ENCODE assay signal across 22 cellular contexts in the genomic region with DNA sequence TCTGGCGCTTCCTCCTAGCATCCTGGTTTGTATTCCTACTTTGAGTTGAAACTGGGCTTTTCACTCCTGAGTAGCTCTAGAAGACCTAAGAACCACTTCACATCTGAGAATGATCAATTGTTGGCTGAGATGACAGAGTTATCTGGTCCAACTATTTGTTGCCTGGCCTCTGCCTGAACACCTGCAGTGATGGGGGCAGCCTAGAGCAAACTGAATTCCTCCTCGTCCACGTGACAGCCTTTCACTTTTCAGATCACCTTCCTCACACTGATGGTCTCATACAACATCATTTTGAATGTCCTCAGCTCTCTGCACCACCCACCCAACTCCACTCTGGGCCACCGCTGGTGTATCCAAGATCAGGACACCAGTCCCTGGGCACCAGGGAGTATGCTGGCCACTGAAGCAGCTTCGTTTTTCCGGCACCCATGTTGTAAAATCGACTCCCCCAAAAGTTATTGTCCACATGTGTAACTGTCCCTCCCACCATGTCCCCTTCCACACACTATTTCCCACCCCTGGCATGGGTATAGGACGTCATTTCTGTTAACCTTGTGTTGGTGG.
DNase-seq lines count a peak whose midpoint lies in the region; ATAC-seq, FAIRE-seq and TF ChIP-seq lines count a peak whose summit lies in the region.
"Had no signal": no experiment of that assay in that cellular context is flagged by ENCODE, and none has a peak within 500 bp of the region (broad histone marks: within the 10 kb centered on the region; RNA-seq: fewer than 3 reads in every experiment).

No MANE protein-coding gene starts in this region.

- H3K4me2 ChIP-seq in HepG2 (ENCODE audit: low read depth, low read length) (no peak overlapping the region; the same call in 1 of the 2 replicates), Loucy (ENCODE audit: low read depth, low read length, poor library complexity, severe bottlenecking) (peak overlapping the region; percentile 35), hepatocyte (no peak overlapping the region)

- H3K79me2 ChIP-seq in HepG2 (ENCODE audit: insufficient read depth, low read length) (no peaks in the 10 kb centered on the region), Loucy (ENCODE audit: insufficient read depth, low read length) (no peaks in the 10 kb centered on the region), hepatocyte (peaks cover 50% of the 10 kb centered on the region)

- 26% methylated on average over 8 of the region's 8 CpGs for WGBS in HepG2 (ENCODE audit: low lambda C conversion rate)
- WGBS in right lobe of liver (ENCODE audit: insufficient coverage, low coverage, low lambda C conversion rate, missing lambda C conversion rate): 77% methylated on average over 7 of the region's 8 CpGs
- WGBS in hepatocyte (ENCODE audit: low lambda C conversion rate, missing lambda C conversion rate): 81% methylated on average over 8 of the region's 8 CpGs
- 83% methylated on average over 8 of the region's 8 CpGs for WGBS in thyroid gland, 2 donors

- H3K9me3 Mint-ChIP-seq in MCF 10A (ENCODE audit: unreplicated experiment): no peaks in the 10 kb centered on the region
- H3K9me3 Mint-ChIP-seq: activated T-cell treated with anti-CD3 and anti-CD28 coated beads, Interleukin-2, amount 50 U/mL, for 4 hours; brain; dendritic cell treated with granulocyte-macrophage colony-stimulating factor and Interleukin-4, amounts not matched to agents 40 ng/mL and 50 ng/mL, for 4 days had no signal

- peaks cover 29% of the 10 kb centered on the region for H3K27me3 Mint-ChIP-seq in MCF 10A (ENCODE audit: insufficient read depth, unreplicated experiment)

- H3K4me1 ChIP-seq in HepG2 (ENCODE audit: insufficient read depth, low read length) (no peaks in the 10 kb centered on the region), right lobe of liver (peaks cover 0 to 4% (median 0%) of the 10 kb centered on the region in 4 donors), Loucy (ENCODE audit: insufficient read depth, low read length, poor library complexity, severe bottlenecking) (no peaks in the 10 kb centered on the region), hepatocyte (ENCODE audit: insufficient read depth) (peaks cover 5% of the 10 kb centered on the region), thyroid gland (peaks cover 51 to 64% of the 10 kb centered on the region in 2 donors)
- H3K4me1 ChIP-seq: Peyer's patch had no signal

- H3K36me3 ChIP-seq in HepG2 (replicated peaks in 1 of 2; ENCODE audit: control insufficient read depth in 1 of 2, insufficient read depth in 2 of 2, low read length in 2 of 2) (no peaks in the 10 kb centered on the region), right lobe of liver (no peaks in the 10 kb centered on the region), Loucy (ENCODE audit: insufficient read depth, low read length) (no peaks in the 10 kb centered on the region), hepatocyte (replicated peaks; ENCODE audit: insufficient read depth, low read depth) (no peaks in the 10 kb centered on the region), thyroid gland (no peaks in the 10 kb centered on the region)
- H3K36me3 ChIP-seq: Peyer's patch, suprapubic skin had no signal

- TF ChIP-seq POLR2A in HepG2 (IDR thresholded peaks at IDR 0.05; ENCODE audit: insufficient read depth in 1 of 2, low read depth in 2 of 2, low read length in 2 of 2) (no peak), right lobe of liver (IDR thresholded peaks at IDR 0.05) (no peak), thyroid gland (IDR thresholded peaks at IDR 0.05) (no peak)

- ATAC-seq in HepG2 (peak; percentile 86), right lobe of liver (no peak), GM18520 (IDR thresholded peaks at IDR 0.05; ENCODE audit: unreplicated experiment) (no peak)
- ATAC-seq: activated T-cell treated with anti-CD3 and anti-CD28 coated beads, Interleukin-2, amount 50 U/mL, for 4 hours; esophagus mucosa; mucosa of descending colon had no signal

- intact Hi-C loops in HepG2 (cut with micrococcal nuclease; ENCODE audit: unreplicated experiment): no loop called here
- intact Hi-C loops in right lobe of liver (cut with DNase I): no loop called here
- intact Hi-C loops in thyroid gland (cut with DNase I): no loop called here
- intact Hi-C loops in MCF 10A (cut with micrococcal nuclease): no loop called here

- in situ Hi-C loops in HepG2 (cut with HindIII; ENCODE audit: extremely low pct_ligation_motif_present, low pct_unique_long_range_greater_than_20kb): no loop called here

- H3K9me2 ChIP-seq in Loucy (replicated peaks; ENCODE audit: low read depth, low read length) (no peaks in the 10 kb centered on the region), hepatocyte (replicated peaks; ENCODE audit: insufficient read depth) (no peaks in the 10 kb centered on the region)

- TF ChIP-seq RAD21 in HepG2 (CRISPR knock-in tag; IDR thresholded peaks at IDR 0.05): no peak

- no peak overlapping the region for H2AFZ ChIP-seq in HepG2 (ENCODE audit: low read length)
- H2AFZ ChIP-seq in Loucy (ENCODE audit: low read length): peak overlapping the region; percentile 84
- no peak overlapping the region for H2AFZ ChIP-seq in hepatocyte

- H3K4me3 Mint-ChIP-seq in MCF 10A (ENCODE audit: unreplicated experiment): no peak overlapping the region
- H3K4me3 Mint-ChIP-seq: activated naive CD8-positive, alpha-beta T cell; activated T-cell treated with anti-CD3 and anti-CD28 coated beads, Interleukin-2, amount 50 U/mL, for 4 hours; dendritic cell treated with granulocyte-macrophage colony-stimulating factor and Interleukin-4, amounts not matched to agents 40 ng/mL and 50 ng/mL, for 4 days had no signal

- H3K4me3 ChIP-seq in HepG2 (replicated peaks in 1 of 3; ENCODE audit: insufficient read depth in 1 of 3, low read depth in 2 of 3, low read length in 3 of 3): no peak overlapping the region
- no peak overlapping the region for H3K4me3 ChIP-seq in right lobe of liver
- no peak overlapping the region for H3K4me3 ChIP-seq in Loucy (ENCODE audit: low read length, poor library complexity, severe bottlenecking)
- no peak overlapping the region for H3K4me3 ChIP-seq in hepatocyte
- no peak overlapping the region for H3K4me3 ChIP-seq in thyroid gland (replicated peaks in 1 of 3)
- H3K4me3 ChIP-seq: mucosa of descending colon, Peyer's patch, suprapubic skin had no signal

- H3K27ac ChIP-seq in HepG2 (ENCODE audit: extremely low read length, insufficient read depth, low read length) (no peak overlapping the region), right lobe of liver (no peak overlapping the region), hepatocyte (peak overlapping the region; percentile 24), thyroid gland (peak overlapping the region in 2 of 3 donors; percentile 76 to 78)
- H3K27ac ChIP-seq: Peyer's patch, suprapubic skin had no signal

- BruUV-seq in HepG2 (replicated peaks; lab: Mats Ljungman, UMichigan): no TSS peak
- BruUV-seq in MCF 10A (replicated peaks; lab: Mats Ljungman, UMichigan): no TSS peak

- TF ChIP-seq CTCF in HepG2 (CRISPR knock-in tag; IDR thresholded peaks at IDR 0.05) (peak; percentile 43), right lobe of liver (IDR thresholded peaks at IDR 0.05) (no peak), Loucy (conservative IDR thresholded peaks at IDR 0.05; ENCODE audit: low read length) (peak; percentile 46), hepatocyte (IDR thresholded peaks at IDR 0.05; ENCODE audit: poor library complexity) (no peak), thyroid gland (IDR thresholded peaks at IDR 0.05) (no peak), MCF 10A (IDR thresholded peaks at IDR 0.05; ENCODE audit: unreplicated experiment) (no peak)

- no peak for DNase-seq in HepG2 (ENCODE audit: low spot score)
- DNase-seq in right lobe of liver: no peak
- DNase-seq in hepatocyte (ENCODE audit: low spot score): no peak
- DNase-seq in thyroid gland: no peak
- DNase-seq in DMS114 treated with DMSO at 0.1 percent for 48 hours (lab: John Stamatoyannopoulos, UW; ENCODE audit: unreplicated experiment): no peak
- no peak for DNase-seq in MCF 10A (ENCODE audit: unreplicated experiment)
- DNase-seq: activated CD4-positive, alpha-beta T cell treated with anti-CD3 and anti-CD28 coated beads, Interleukin-2, amount 50 U/mL, for 4 hours; activated T-cell treated with anti-CD3 and anti-CD28 coated beads, Interleukin-2, amount 50 U/mL, for 4 hours; glutamatergic neuron; Kasumi-1; kidney; mucosa of descending colon; occipital lobe; Peyer's patch had no signal

- H4K20me1 ChIP-seq in HepG2 (ENCODE audit: insufficient read depth, low read length) (no peaks in the 10 kb centered on the region), Loucy (ENCODE audit: insufficient read depth, low read length, poor library complexity, severe bottlenecking) (no peaks in the 10 kb centered on the region), hepatocyte (ENCODE audit: insufficient read depth, poor library complexity, severe bottlenecking) (peaks cover 9% of the 10 kb centered on the region)

- TF ChIP-seq EP300 in HepG2 (IDR thresholded peaks at IDR 0.05; ENCODE audit: low read depth in 2 of 2, low read length in 2 of 2): no peak
- no peak for TF ChIP-seq EP300 in HepG2 (CRISPR knock-in tag; IDR thresholded peaks at IDR 0.05; ENCODE audit: borderline replicate concordance)

- H3F3A ChIP-seq in Loucy (ENCODE audit: low read depth): no peaks in the 10 kb centered on the region

- no peaks in the 10 kb centered on the region for H3K36me3 Mint-ChIP-seq in MCF 10A (ENCODE audit: insufficient read depth, unreplicated experiment)
- H3K36me3 Mint-ChIP-seq: activated naive CD8-positive, alpha-beta T cell had no signal

- no peaks in the 10 kb centered on the region for H3K9me3 ChIP-seq in HepG2 (ENCODE audit: low read length)
- no peaks in the 10 kb centered on the region for H3K9me3 ChIP-seq in right lobe of liver
- H3K9me3 ChIP-seq in Loucy (ENCODE audit: insufficient read depth, low read depth, low read length): no peaks in the 10 kb centered on the region
- H3K9me3 ChIP-seq in hepatocyte (ENCODE audit: low read depth): no peaks in the 10 kb centered on the region
- H3K9me3 ChIP-seq in thyroid gland: no peaks in the 10 kb centered on the region
- H3K9me3 ChIP-seq: mucosa of descending colon, Peyer's patch, suprapubic skin had no signal

- H3K9ac ChIP-seq in HepG2 (ENCODE audit: insufficient read depth, low read depth, low read length) (no peak overlapping the region), Loucy (ENCODE audit: low read depth, low read length, poor library complexity, severe bottlenecking) (no peak overlapping the region)

- CTCF ChIA-PET in HepG2 (lab: Yijun Ruan, JAX; ENCODE audit: low intra/inter-chr PET ratio, low total read pairs) (no interaction called here), MCF 10A (lab: Yijun Ruan, JAX) (interaction anchor here (0.6 kb wide), 2 partner anchors 32 to 136 kb away, joined by 3 to 4 read pairs; no protein-coding TSS in a partner anchor)

- peak; percentile 46 for FAIRE-seq in HepG2 (lab: Jason Lieb, UNC)
- FAIRE-seq: G401.6, kidney had no signal

- H3K27ac Mint-ChIP-seq in MCF 10A (ENCODE audit: low read depth, unreplicated experiment): no peak overlapping the region
- H3K27ac Mint-ChIP-seq: activated naive CD8-positive, alpha-beta T cell; dendritic cell treated with granulocyte-macrophage colony-stimulating factor and Interleukin-4, amounts not matched to agents 40 ng/mL and 50 ng/mL, for 4 days had no signal

- H3K4me1 Mint-ChIP-seq in MCF 10A (ENCODE audit: insufficient read depth, unreplicated experiment): no peaks in the 10 kb centered on the region

- POLR2A ChIA-PET in HepG2 (lab: Yijun Ruan, JAX): no interaction called here
- POLR2A ChIA-PET in MCF 10A (lab: Yijun Ruan, JAX): no interaction called here

- H3K27me3 ChIP-seq in HepG2 (ENCODE audit: control insufficient read depth in 1 of 2, insufficient read depth in 2 of 2, low read length in 2 of 2): peaks cover 0 to 9% of the 10 kb centered on the region in 2 experiments; a peak in 3 of 5 replicates
- no peaks in the 10 kb centered on the region for H3K27me3 ChIP-seq in right lobe of liver
- no peaks in the 10 kb centered on the region for H3K27me3 ChIP-seq in Loucy (ENCODE audit: insufficient read depth, low read length, poor library complexity, severe bottlenecking)
- no peaks in the 10 kb centered on the region for H3K27me3 ChIP-seq in hepatocyte
- H3K27me3 ChIP-seq in thyroid gland: no peaks in the 10 kb centered on the region
- H3K27me3 ChIP-seq: Peyer's patch, suprapubic skin had no signal

Comparison
In these comparisons a context has a peak if more than half of its experiments do, and no peak if none do; other contexts are left out.
1. CTCF ChIP-seq: peak in HepG2 (single experiment) and Loucy (single experiment); none in right lobe of liver (0 of 4), hepatocyte (single experiment), thyroid gland (0 of 6) and MCF 10A (single experiment).
2. H3K27ac ChIP-seq: peak in hepatocyte (single experiment) and thyroid gland (2 of 3); none in HepG2 (single experiment) and right lobe of liver (0 of 3).